Comparison of ENCODE assay signal across 21 cellular contexts in the genomic region with DNA sequence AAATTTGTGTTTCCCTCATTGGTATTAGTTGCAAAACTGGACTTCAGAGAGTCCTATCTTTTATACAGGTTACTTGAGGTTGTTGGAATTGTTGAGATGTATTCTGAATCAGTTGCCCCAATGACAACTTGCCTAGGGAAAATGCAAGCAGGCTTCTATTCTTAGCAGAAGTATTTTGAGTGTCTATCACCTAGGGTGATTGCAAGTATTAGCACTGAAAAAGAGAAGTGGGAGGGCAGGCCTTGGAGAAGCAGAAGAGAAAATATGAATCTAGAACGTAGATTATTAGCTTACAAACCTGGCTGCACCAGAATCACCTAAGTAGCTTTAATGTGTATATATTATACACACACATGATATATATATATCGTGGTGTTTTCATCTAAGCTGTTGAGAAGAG. TPM values are rescaled to one million over a fixed set of nuclear protein-coding genes. Genes with fewer than 3 reads are reported as not detected.
A peak's percentile ranks its signal among the peaks of the same experiment; 100 is the strongest.
DNase-seq lines count a peak whose midpoint lies in the region; ATAC-seq, FAIRE-seq and TF ChIP-seq lines count a peak whose summit lies in the region.
"Had no signal": no experiment of that assay in that cellular context is flagged by ENCODE, and none has a peak within 500 bp of the region (broad histone marks: within the 10 kb centered on the region; RNA-seq: fewer than 3 reads in every experiment).

No MANE protein-coding gene starts in this region.

- no peaks in the 10 kb centered on the region for H3K36me3 ChIP-seq in suprapubic skin
- H3K36me3 ChIP-seq: pancreas, spleen, thoracic aorta had no signal

- H3K27me3 Mint-ChIP-seq in activated naive CD8-positive, alpha-beta T cell treated with anti-CD3 and anti-CD28 coated beads for 36 hours, result no peaks in the 10 kb centered on the region
- H3K27me3 Mint-ChIP-seq: CD4-positive, alpha-beta T cell had no signal

- peak; percentile 27 for ATAC-seq in HG02610 (IDR thresholded peaks at IDR 0.05; ENCODE audit: unreplicated experiment)
- ATAC-seq in HG03432 (IDR thresholded peaks at IDR 0.05; ENCODE audit: unreplicated experiment), result peak; percentile 27
- ATAC-seq: HepG2, pancreas had no signal

- TF ChIP-seq EP300 in suprapubic skin (IDR thresholded peaks at IDR 0.05), result no peak

- H3K4me3 Mint-ChIP-seq in activated naive CD8-positive, alpha-beta T cell treated with anti-CD3 and anti-CD28 coated beads for 36 hours, result no peak overlapping the region
- H3K4me3 Mint-ChIP-seq: CD4-positive, alpha-beta T cell had no signal

- peaks cover 3% of the 10 kb centered on the region for H3K9me3 Mint-ChIP-seq in activated naive CD8-positive, alpha-beta T cell treated with anti-CD3 and anti-CD28 coated beads for 36 hours
- H3K9me3 Mint-ChIP-seq: CD4-positive, alpha-beta T cell had no signal

- CTCF ChIA-PET in GM10248 (lab: Yijun Ruan, JAX), result no interaction called here

- peak; percentile 29 for DNase-seq in GM10248 (ENCODE audit: extremely low spot score)
- peak; percentile 10 for DNase-seq in GM19239 (ENCODE audit: insufficient read length, low spot score)
- DNase-seq in cortex of kidney (lab: John Stamatoyannopoulos, UW), result no peak
- DNase-seq in suprapubic skin (ENCODE audit: low spot score in 2 of 2), result no peak
- no peak for DNase-seq in GM13976 (ENCODE audit: low spot score)
- DNase-seq in activated naive CD8-positive, alpha-beta T cell treated with anti-CD3 and anti-CD28 coated beads for 36 hours, result no peak
- DNase-seq: activated CD8-positive, alpha-beta memory T cell treated with anti-CD3 and anti-CD28 coated beads, Interleukin-2, amount 50 U/mL, for 48 hours; CD4-positive, alpha-beta T cell; GDM1; kidney glomerular epithelial cell; NCI-H1105; NCI-H2227 treated with DMSO at 0.1 percent for 48 hours; pancreas; spleen had no signal

- TF ChIP-seq CTCF in GM10248 (IDR thresholded peaks at IDR 0.05; ENCODE audit: control extremely low read depth, extremely low read depth, low read depth, missing control alignments) (no peak), suprapubic skin (IDR thresholded peaks at IDR 0.05) (no peak), GM13976 (IDR thresholded peaks at IDR 0.05; ENCODE audit: borderline replicate concordance, control extremely low read depth, extremely low read depth, insufficient read depth, missing control alignments) (no peak)

- peaks cover 3% of the 10 kb centered on the region for H3K36me3 Mint-ChIP-seq in activated naive CD8-positive, alpha-beta T cell treated with anti-CD3 and anti-CD28 coated beads for 36 hours

- FAIRE-seq in GM19239 (lab: Jason Lieb, UNC), result peak; percentile 86
- FAIRE-seq: HepG2, pancreas had no signal

- 88% methylated on average over 2 of the region's 2 CpGs for WGBS in suprapubic skin

- POLR2A ChIA-PET in GM10248 (lab: Yijun Ruan, JAX), result interaction anchor here (0.6 to 0.7 kb wide), 2 partner anchors 76 to 379 kb away, joined by 3 read pairs; no protein-coding TSS in a partner anchor

- in situ Hi-C loops in GM13976 (cut with MboI; ENCODE audit: low sequenced_read_pairs, unreplicated experiment), result no loop called here

- no peaks in the 10 kb centered on the region for H3K27me3 ChIP-seq in suprapubic skin
- H3K27me3 ChIP-seq: pancreas, spleen had no signal

- peaks cover 10% of the 10 kb centered on the region for H3K4me1 Mint-ChIP-seq in activated naive CD8-positive, alpha-beta T cell treated with anti-CD3 and anti-CD28 coated beads for 36 hours

- H3K9me3 ChIP-seq in suprapubic skin, result no peaks in the 10 kb centered on the region
- H3K9me3 ChIP-seq: pancreas, thoracic aorta had no signal

- H3K27ac Mint-ChIP-seq in activated naive CD8-positive, alpha-beta T cell treated with anti-CD3 and anti-CD28 coated beads for 36 hours, result no peak overlapping the region
- H3K27ac Mint-ChIP-seq: CD4-positive, alpha-beta T cell had no signal

- H3K27ac ChIP-seq in suprapubic skin, result no peak overlapping the region
- H3K27ac ChIP-seq: pancreas, SK-N-MC, spleen, thoracic aorta, VCaP had no signal

- no peak for TF ChIP-seq POLR2A in suprapubic skin (IDR thresholded peaks at IDR 0.05)

- H3K4me3 ChIP-seq in suprapubic skin, result no peak overlapping the region
- H3K4me3 ChIP-seq: pancreas, SK-N-MC, spleen, thoracic aorta had no signal

- H3K4me1 ChIP-seq in suprapubic skin, result peaks cover 8% of the 10 kb centered on the region
- H3K4me1 ChIP-seq: pancreas had no signal

RNA-seq across cellular contexts. Expression of gene ADAMTS12, which starts 43.2 kb away (rescaled TPM):
- 1 to 10 TPM in 1 of 4 donors, under 1 TPM in 3; 0.26 to 1.3 (median 0.57) TPM for total RNA-seq in suprapubic skin
- total RNA-seq in activated naive CD8-positive, alpha-beta T cell treated with anti-CD3 and anti-CD28 coated beads for 36 hours, result not detected
- total RNA-seq: HepG2, OCI-LY7 had no signal

Comparison
In these comparisons a context has a peak if more than half of its experiments do, and no peak if none do; other contexts are left out.
1. DNase-seq: peak in GM10248 (single experiment) and GM19239 (single experiment); none in cortex of kidney (single experiment), suprapubic skin (0 of 2), GM13976 (single experiment) and activated naive CD8-positive, alpha-beta T cell treated with anti-CD3 and anti-CD28 coated beads for 36 hours (single experiment).